ENCODE assay signal across 25 cellular contexts in genomic region chr1:164689672-164690655, GRCh38.
A peak's percentile ranks its signal among the peaks of the same experiment; 100 is the strongest.
DNase-seq lines count a peak whose midpoint lies in the region; ATAC-seq, FAIRE-seq and TF ChIP-seq lines count a peak whose summit lies in the region.
"Had no signal": no experiment of that assay in that cellular context is flagged by ENCODE, and none has a peak within 500 bp of the region (broad histone marks: within the 10 kb centered on the region; RNA-seq: fewer than 3 reads in every experiment).

No MANE protein-coding gene starts in this region.

- H3K4me3 ChIP-seq in cardiac muscle cell, result no peak overlapping the region
- H3K4me3 ChIP-seq: BLaER1 treated with 17β-estradiol and CSF1 and Interleukin-3, amounts not matched to agents 10 nM and 100 nM; esophagus squamous epithelium; HAP-1; mucosa of descending colon; ovary; tibial artery had no signal

- peak; percentile 65 for FAIRE-seq in islet of Langerhans (lab: Jason Lieb, UNC)
- FAIRE-seq: GM18507, small intestine had no signal

- H3K27me3 ChIP-seq in cardiac muscle cell, result no peaks in the 10 kb centered on the region
- H3K27me3 ChIP-seq: BLaER1 treated with 17β-estradiol and CSF1 and Interleukin-3, amounts not matched to agents 10 nM and 100 nM; esophagus squamous epithelium; ovary; tibial artery had no signal

- ATAC-seq in left ventricle myocardium superior (no peak), sciatic nerve (no peak)
- ATAC-seq: activated CD4-positive, CD25-positive, alpha-beta regulatory T cell treated with anti-CD3 and anti-CD28 coated beads, Interleukin-2, amount 50 U/mL, for 24 hours; activated CD8-positive, alpha-beta memory T cell treated with anti-CD3 and anti-CD28 coated beads, Interleukin-2, amount 10 ng/mL, durations not matched to agents 7 days and 5 days; mucosa of descending colon; stimulated activated effector memory CD8-positive, alpha-beta T cell treated with anti-CD3 and anti-CD28 coated beads, Interleukin-12 subunit alpha, Interleukin-12 subunit beta, amount 100 ng/mL, for 72 hours had no signal

- peaks cover 28% of the 10 kb centered on the region for H3K4me1 ChIP-seq in cardiac muscle cell (ENCODE audit: low read depth)
- H3K4me1 ChIP-seq: HAP-1 had no signal

- no peak for TF ChIP-seq CTCF in cardiac muscle cell (IDR thresholded peaks at IDR 0.05; ENCODE audit: low read depth, low read length)

- DNase-seq in cardiac muscle cell (ENCODE audit: low read depth in 1 of 2, low spot score in 1 of 2) (peak in 1 of 2 donors; percentile 32), left ventricle myocardium superior (no peak), amniotic epithelial cell (ENCODE audit: low read depth) (peak; percentile 54), NCI-H748 treated with DMSO at 0.1 percent for 48 hours (lab: John Stamatoyannopoulos, UW) (no peak), 8988T (no peak), sciatic nerve (ENCODE audit: low spot score) (no peak)
- DNase-seq in activated CD4-positive, CD25-positive, alpha-beta regulatory T cell (lab: John Stamatoyannopoulos, UW), result no peak
- DNase-seq: activated CD8-positive, alpha-beta memory T cell treated with anti-CD3 and anti-CD28 coated beads, Interleukin-2, amount 10 ng/mL, durations not matched to agents 7 days and 5 days; activated gamma-delta T cell treated with Interleukin-2 at 50 U/mL for 16 hours; aorta; cortex of kidney; esophagus squamous epithelium; IMR-90; kidney glomerular epithelial cell; mucosa of descending colon; ovary; small intestine; tibial artery had no signal

- H3K27ac ChIP-seq in cardiac muscle cell, result peak overlapping the region; percentile 73
- H3K27ac ChIP-seq: 22Rv1; BLaER1 treated with 17β-estradiol and CSF1 and Interleukin-3, amounts not matched to agents 10 nM and 100 nM; esophagus squamous epithelium; ovary; tibial artery had no signal

- no peaks in the 10 kb centered on the region for H3K36me3 ChIP-seq in cardiac muscle cell
- H3K36me3 ChIP-seq: BLaER1 treated with 17β-estradiol and CSF1 and Interleukin-3, amounts not matched to agents 10 nM and 100 nM; esophagus squamous epithelium; HAP-1; ovary; tibial artery had no signal

- H3K9me3 ChIP-seq in cardiac muscle cell (ENCODE audit: low read depth), result no peaks in the 10 kb centered on the region
- H3K9me3 ChIP-seq: BLaER1 treated with 17β-estradiol and CSF1 and Interleukin-3, amounts not matched to agents 10 nM and 100 nM; esophagus squamous epithelium; HAP-1; mucosa of descending colon; ovary; tibial artery had no signal

- intact Hi-C loops in left ventricle myocardium superior (cut with micrococcal nuclease), result no loop called here
- intact Hi-C loops in sciatic nerve (cut with DNase I), result no loop called here
